ENCODE assay signal across 28 cellular contexts in genomic region chr4:187922274-187922673, GRCh38.
"Had no signal": no experiment of that assay in that cellular context is flagged by ENCODE, and none has a peak within 500 bp of the region (broad histone marks: within the 10 kb centered on the region; RNA-seq: fewer than 3 reads in every experiment).

No MANE protein-coding gene starts in this region.

- ATAC-seq: heart right ventricle, natural killer cell, right lobe of liver had no signal

- H3K27ac ChIP-seq: heart right ventricle, left ventricle myocardium inferior, neural progenitor cell, right lobe of liver, transverse colon, uterus had no signal

- H3K4me3 ChIP-seq: heart right ventricle, left ventricle myocardium inferior, lung, neural progenitor cell, right lobe of liver, transverse colon, uterus had no signal

- H3K27me3 Mint-ChIP-seq: activated CD4-positive, alpha-beta memory T cell treated with anti-CD3 and anti-CD28 coated beads for 36 hours; activated CD4-positive, alpha-beta T cell treated with anti-CD3 and anti-CD28 coated beads, Interleukin-2, amount 10 ng/mL, durations not matched to agents 24 days and 14 days; activated naive CD4-positive, alpha-beta T cell treated with anti-CD3 and anti-CD28 coated beads, Interleukin-2, amount 10 ng/mL, durations not matched to agents 7 days and 5 days; activated naive CD8-positive, alpha-beta T cell treated with anti-CD3 and anti-CD28 coated beads, Interleukin-2, amount 10 ng/mL, durations not matched to agents 7 days and 5 days had no signal

- H3K4me3 Mint-ChIP-seq: activated CD4-positive, alpha-beta memory T cell treated with anti-CD3 and anti-CD28 coated beads for 36 hours; activated CD4-positive, alpha-beta T cell treated with anti-CD3 and anti-CD28 coated beads, Interleukin-2, amount 10 ng/mL, durations not matched to agents 24 days and 14 days; activated naive CD4-positive, alpha-beta T cell treated with anti-CD3 and anti-CD28 coated beads, Interleukin-2, amount 10 ng/mL, durations not matched to agents 7 days and 5 days; activated naive CD8-positive, alpha-beta T cell treated with anti-CD3 and anti-CD28 coated beads, Interleukin-2, amount 10 ng/mL, durations not matched to agents 7 days and 5 days; activated T-helper 1 cell treated with anti-CD3 and anti-CD28 coated beads, Interleukin-12 subunit alpha, Interleukin-12 subunit beta, Interleukin-2, Interleukin-4 antibody, amounts not matched to agents 30 ng/mL and 10 ng/mL and 1 ng/mL, durations not matched to agents 14 hours and 24 hours and 36 hours; natural killer cell; neural progenitor cell had no signal

- H3K9me3 ChIP-seq: right lobe of liver, transverse colon, uterus had no signal

- H3K27me3 ChIP-seq: heart right ventricle, neural progenitor cell, right lobe of liver, transverse colon, uterus had no signal

- H3K4me1 Mint-ChIP-seq: activated CD4-positive, alpha-beta T cell treated with anti-CD3 and anti-CD28 coated beads, Interleukin-2, amount 10 ng/mL, durations not matched to agents 24 days and 14 days; activated naive CD4-positive, alpha-beta T cell treated with anti-CD3 and anti-CD28 coated beads, Interleukin-2, amount 10 ng/mL, durations not matched to agents 7 days and 5 days; activated naive CD8-positive, alpha-beta T cell treated with anti-CD3 and anti-CD28 coated beads, Interleukin-2, amount 10 ng/mL, durations not matched to agents 7 days and 5 days; natural killer cell; neural progenitor cell had no signal

- H3K36me3 Mint-ChIP-seq: activated CD4-positive, alpha-beta memory T cell treated with anti-CD3 and anti-CD28 coated beads for 36 hours; activated naive CD4-positive, alpha-beta T cell treated with anti-CD3 and anti-CD28 coated beads, Interleukin-2, amount 10 ng/mL, durations not matched to agents 7 days and 5 days; activated naive CD8-positive, alpha-beta T cell treated with anti-CD3 and anti-CD28 coated beads, Interleukin-2, amount 10 ng/mL, durations not matched to agents 7 days and 5 days; natural killer cell; neural progenitor cell had no signal

- DNase-seq: activated CD4-positive, alpha-beta memory T cell treated with anti-CD3 and anti-CD28 coated beads for 36 hours; activated CD4-positive, alpha-beta T cell treated with anti-CD3 and anti-CD28 coated beads, Interleukin-2, amount 10 ng/mL, durations not matched to agents 24 days and 14 days; activated CD4-positive, CD25-positive, alpha-beta regulatory T cell treated with anti-CD3 and anti-CD28 coated beads, Interleukin-2, amount 50 U/mL, for 72 hours; activated CD8-positive, alpha-beta memory T cell treated with anti-CD3 and anti-CD28 coated beads, Interleukin-2, amount 50 U/mL, for 4 hours; activated effector memory CD4-positive, alpha-beta T cell treated with anti-CD3 and anti-CD28 coated beads, Interleukin-2, amount 50 U/mL, for 16 hours; activated naive CD4-positive, alpha-beta T cell treated with anti-CD3 and anti-CD28 coated beads, Interleukin-2, amount 10 ng/mL, durations not matched to agents 7 days and 5 days; activated naive CD8-positive, alpha-beta T cell treated with anti-CD3 and anti-CD28 coated beads, Interleukin-2, amount 10 ng/mL, durations not matched to agents 7 days and 5 days; activated T-cell treated with anti-CD3 and anti-CD28 coated beads, Interleukin-2, amount 50 U/mL, for 1 hour; caudate nucleus; dermis blood vessel endothelial cell; effector CD8-positive, alpha-beta T cell; foreskin fibroblast; heart right ventricle; islet precursor cell; left ventricle myocardium inferior; mesendoderm; natural killer cell; occipital lobe; posterior cingulate gyrus; right lobe of liver; stimulated activated CD4-positive, alpha-beta T cell treated with anti-CD3 and anti-CD28 coated beads, Interleukin-2, amount 100 ng/mL, for 48 hours; stimulated activated naive CD4-positive, alpha-beta T cell treated with Interleukin-2 at 50 U/mL for 16 hours; T-helper 2 cell; transverse colon; uterus had no signal

- H3K27ac Mint-ChIP-seq: activated CD4-positive, alpha-beta memory T cell treated with anti-CD3 and anti-CD28 coated beads for 36 hours; activated CD4-positive, alpha-beta T cell treated with anti-CD3 and anti-CD28 coated beads, Interleukin-2, amount 10 ng/mL, durations not matched to agents 24 days and 14 days; activated naive CD4-positive, alpha-beta T cell treated with anti-CD3 and anti-CD28 coated beads, Interleukin-2, amount 10 ng/mL, durations not matched to agents 7 days and 5 days; activated naive CD8-positive, alpha-beta T cell treated with anti-CD3 and anti-CD28 coated beads, Interleukin-2, amount 10 ng/mL, durations not matched to agents 7 days and 5 days; activated T-helper 1 cell treated with anti-CD3 and anti-CD28 coated beads, Interleukin-12 subunit alpha, Interleukin-12 subunit beta, Interleukin-2, Interleukin-4 antibody, amounts not matched to agents 30 ng/mL and 10 ng/mL and 1 ng/mL, durations not matched to agents 14 hours and 24 hours and 36 hours; natural killer cell; neural progenitor cell had no signal
